17 cellular contexts compared by ENCODE assay signal in the genomic region with DNA sequence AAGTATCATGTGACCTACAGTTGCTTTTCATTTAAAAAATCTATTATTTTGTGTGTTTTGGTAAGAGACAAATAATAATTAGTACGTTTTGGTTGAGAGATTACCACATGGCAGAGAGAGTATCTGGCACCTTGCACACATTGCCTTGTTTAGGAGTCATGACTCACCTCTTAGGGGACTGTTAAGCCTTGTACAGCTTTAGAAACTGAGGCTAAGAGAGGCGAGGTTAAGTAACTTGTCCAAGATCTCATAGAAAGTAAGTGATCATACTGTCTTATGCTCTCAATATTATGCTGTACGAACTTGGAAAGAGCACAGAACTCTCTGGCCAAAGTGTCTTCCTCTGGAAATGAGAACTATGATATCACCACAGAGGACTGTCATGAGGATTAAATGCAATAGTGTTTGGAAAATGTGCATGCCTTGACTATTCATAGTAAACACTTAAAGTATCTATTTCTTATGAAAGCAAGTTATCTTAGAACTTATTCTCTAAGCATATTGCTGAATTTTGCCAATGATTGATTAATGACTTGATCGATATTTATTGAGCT.
"Had no signal": no experiment of that assay in that cellular context is flagged by ENCODE, and none has a peak within 500 bp of the region (broad histone marks: within the 10 kb centered on the region; RNA-seq: fewer than 3 reads in every experiment).

No MANE protein-coding gene starts in this region.

- DNase-seq: activated CD4-positive, alpha-beta T cell treated with anti-CD3 and anti-CD28 coated beads, Interleukin-2, amount 10 ng/mL, durations not matched to agents 24 days and 14 days; activated naive CD4-positive, alpha-beta T cell treated with Interleukin-2 at 50 U/mL for 16 hours; adrenal gland; body of pancreas; central memory CD4-positive, alpha-beta T cell; cortex of kidney; effector CD8-positive, alpha-beta T cell; glutamatergic neuron; islet precursor cell; spleen; stimulated activated CD4-positive, alpha-beta T cell treated with anti-CD3 and anti-CD28 coated beads, Interleukin-1b, Interleukin-23, amount 100 ng/mL, for 48 hours; stimulated activated naive CD8-positive, alpha-beta T cell treated with anti-CD3 and anti-CD28 coated beads, Interleukin-15, Interleukin-2, amounts not matched to agents 100 U/mL and 50 U/mL, for 24 hours; T-helper 17 cell; upper lobe of left lung had no signal

- H3K4me3 ChIP-seq: adrenal gland, body of pancreas, right atrium auricular region, spleen, upper lobe of left lung had no signal

- H3K9ac ChIP-seq: parathyroid adenoma had no signal

- H2AFZ ChIP-seq: parathyroid adenoma had no signal

- H3K9me3 ChIP-seq: adrenal gland, body of pancreas, right atrium auricular region, spleen, upper lobe of left lung had no signal

- H3K27me3 ChIP-seq: adrenal gland, body of pancreas, right atrium auricular region, spleen, upper lobe of left lung had no signal

- H3K79me2 ChIP-seq: parathyroid adenoma had no signal

- H3K4me1 ChIP-seq: adrenal gland, body of pancreas, parathyroid adenoma, spleen, upper lobe of left lung had no signal

- H3K27ac ChIP-seq: adrenal gland, body of pancreas, parathyroid adenoma, right atrium auricular region, spleen, upper lobe of left lung had no signal

- ATAC-seq: body of pancreas; stimulated activated naive CD8-positive, alpha-beta T cell treated with anti-CD3 and anti-CD28 coated beads, Interleukin-15, Interleukin-2, amounts not matched to agents 100 U/mL and 50 U/mL, for 24 hours; T-helper 17 cell; WTC11 had no signal
